Comparison of ENCODE assay signal across 8 cellular contexts in the genomic region with DNA sequence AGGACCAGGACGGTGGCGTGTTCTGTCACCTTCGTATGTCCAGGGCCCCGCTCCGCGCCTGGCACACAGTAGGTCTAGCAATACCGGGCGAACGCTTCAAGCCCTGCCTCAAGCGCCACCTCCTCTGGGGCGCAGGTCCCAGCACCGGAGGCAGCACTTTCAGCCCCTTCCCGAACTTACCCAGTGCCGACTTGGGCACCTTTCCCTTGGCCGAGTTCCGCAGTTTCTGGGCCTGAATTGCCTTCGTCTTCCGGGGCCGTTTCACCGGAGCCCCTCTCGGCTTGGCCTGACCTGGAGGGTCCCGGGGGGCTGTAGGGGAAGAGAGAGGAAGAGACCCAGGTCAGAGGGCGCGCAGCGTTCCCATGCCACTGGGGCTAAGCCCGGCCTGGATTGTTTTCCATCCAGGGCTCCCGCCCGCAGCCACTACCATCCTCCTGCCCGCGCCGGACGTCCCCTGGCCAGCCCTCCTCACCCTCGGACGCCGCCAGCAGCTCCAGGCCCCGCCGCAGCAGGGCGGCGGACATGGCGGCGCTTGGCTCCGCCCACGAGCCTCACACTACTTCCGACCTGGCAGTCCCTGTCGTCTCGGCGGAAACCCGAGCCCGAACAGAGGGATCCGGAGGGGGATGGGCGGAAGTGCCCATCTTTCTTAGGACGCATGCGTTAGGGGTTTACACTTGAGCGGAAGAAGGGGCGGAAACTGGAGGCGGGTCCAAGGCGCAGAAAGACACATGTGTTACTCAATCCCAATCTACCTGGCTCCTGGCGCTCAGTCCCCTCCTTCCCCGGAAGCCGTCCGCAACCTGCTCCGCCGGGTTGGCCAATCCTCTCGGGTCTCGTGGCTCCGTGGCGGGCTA. TPM values are rescaled to one million over a fixed set of nuclear protein-coding genes. Genes with fewer than 3 reads are reported as not detected.
DNase-seq lines count a peak whose midpoint lies in the region; ATAC-seq, FAIRE-seq and TF ChIP-seq lines count a peak whose summit lies in the region.

RPS19BP1 (minus strand) TSS at position 534 of the 857 bp plus-strand sequence; CDS start at position 524, 10 bp downstream.

- peak; percentile 96 for DNase-seq in AG20443 (ENCODE audit: low spot score)
- DNase-seq in NCI-H510A treated with DMSO at 0.1 percent for 48 hours (lab: John Stamatoyannopoulos, UW): peak; percentile 96
- peak; percentile 99 for DNase-seq in activated CD4-positive, alpha-beta T cell treated with anti-CD3 and anti-CD28 coated beads for 24 hours (ENCODE audit: low read depth in 2 of 2)
- peak; percentile 98 for DNase-seq in chondrocyte (ENCODE audit: low spot score)
- peak; percentile 99 for DNase-seq in keratinocyte (ENCODE audit: low read depth, low spot score)
- peak; percentile 97 to 98 for DNase-seq in stimulated activated CD4-positive, alpha-beta T cell treated with anti-CD3 and anti-CD28 coated beads, Interleukin-15, amount 100 ng/mL, for 1 hour (ENCODE audit: low read depth in 1 of 2, low spot score in 1 of 2)

- peak within 1 kb of the TSS; percentile 70 for H3K27ac ChIP-seq in keratinocyte (ENCODE audit: control insufficient read depth, insufficient read depth, low read length)

- peaks cover 5% of the 10 kb centered on the region for H3K36me3 Mint-ChIP-seq in chondrocyte (ENCODE audit: low read depth)

- H3K4me2 ChIP-seq in keratinocyte (ENCODE audit: control insufficient read depth, extremely low read depth, insufficient read depth, low read depth, low read length): peak within 1 kb of the TSS; percentile 99

- peak; percentile 32 for TF ChIP-seq CTCF in chondrocyte (IDR thresholded peaks at IDR 0.05)
- no peak for TF ChIP-seq CTCF in keratinocyte (optimal IDR thresholded peaks at IDR 0.05 in 1 of 3, IDR thresholded peaks at IDR 0.05 in 1 of 3, conservative IDR thresholded peaks at IDR 0.05 in 1 of 3; ENCODE audit: extremely low read depth in 1 of 3, insufficient read depth in 2 of 3, low read length in 3 of 3)

- peaks cover 6 to 26% of the 10 kb centered on the region in 2 experiments for H3K36me3 ChIP-seq in keratinocyte (ENCODE audit: control insufficient read depth in 2 of 2, extremely low read depth in 1 of 2, insufficient read depth in 2 of 2, low read length in 2 of 2)

- dilution Hi-C loops in keratinocyte (cut with MboI; ENCODE audit: extremely low pct_ligation_motif_present, low sequenced_read_pairs): no loop called here

- peak within 1 kb of the TSS; percentile 66 to 94 (median 76) for H3K4me3 ChIP-seq in keratinocyte (ENCODE audit: control insufficient read depth in 2 of 3, extremely low read depth in 1 of 3, insufficient read depth in 2 of 3, low read depth in 1 of 3, low read length in 3 of 3)

- no peaks in the 10 kb centered on the region for H3K9me1 ChIP-seq in keratinocyte (ENCODE audit: control insufficient read depth, extremely low read depth, insufficient read depth, low read length)

- H3K79me2 ChIP-seq in keratinocyte (ENCODE audit: control insufficient read depth, insufficient read depth, low read length): peaks cover 38% of the 10 kb centered on the region

- FAIRE-seq in keratinocyte (lab: Jason Lieb, UNC): peak; percentile 95

- H2AFZ ChIP-seq in keratinocyte (ENCODE audit: control insufficient read depth, low read length): peak within 1 kb of the TSS; percentile 79

- peak within 1 kb of the TSS; percentile 90 for H3K4me3 Mint-ChIP-seq in chondrocyte (ENCODE audit: unreplicated experiment)

- H3K27me3 Mint-ChIP-seq in chondrocyte (ENCODE audit: low read depth): no peaks in the 10 kb centered on the region

- H3K27me3 ChIP-seq in keratinocyte (ENCODE audit: control insufficient read depth, extremely low read depth, insufficient read depth, low read length): no peaks in the 10 kb centered on the region

- H3K4me1 Mint-ChIP-seq in chondrocyte (ENCODE audit: low read depth): peaks cover 48% of the 10 kb centered on the region

- H3K4me1 ChIP-seq in keratinocyte (ENCODE audit: control insufficient read depth, extremely low read depth, insufficient read depth, low read length): peaks cover 47% of the 10 kb centered on the region

- peaks cover 15% of the 10 kb centered on the region for H4K20me1 ChIP-seq in keratinocyte (ENCODE audit: control insufficient read depth, extremely low read depth, insufficient read depth, low read length)

- peak within 1 kb of the TSS; percentile 89 for H3K9ac ChIP-seq in keratinocyte (ENCODE audit: control insufficient read depth, extremely low read depth, insufficient read depth, low read length)

- TF ChIP-seq POLR2A in GM19099 (IDR thresholded peaks at IDR 0.05; ENCODE audit: extremely low read depth, insufficient read length, low read depth): peak; percentile 96

- peak; percentile 81 for ATAC-seq in HG03432 (IDR thresholded peaks at IDR 0.05; ENCODE audit: unreplicated experiment)

- no peaks in the 10 kb centered on the region for H3K9me3 ChIP-seq in keratinocyte (ENCODE audit: control insufficient read depth, low read depth, low read length)

- H3K27ac Mint-ChIP-seq in chondrocyte (ENCODE audit: unreplicated experiment): peak within 1 kb of the TSS; percentile 86

- no peaks in the 10 kb centered on the region for H3K9me3 Mint-ChIP-seq in chondrocyte (ENCODE audit: low read depth)

RNA-seq across cellular contexts. Expression of gene RPS19BP1, which starts in this region (rescaled TPM):
- total RNA-seq in chondrocyte: 44.1 to 52.3 TPM (median 47.9 TPM) in 3 replicates
- 66.1 to 70.7 TPM (median 67.3 TPM) in 3 replicates for polyA plus RNA-seq in keratinocyte
- polyA plus RNA-seq in keratinocyte (2011; ENCODE audit: low read depth): 91.2 TPM
- polyA plus RNA-seq in keratinocyte (2011; cell fraction: cytosol; rRNA removed): 37.2 and 76.5 TPM in 2 replicates
- polyA plus RNA-seq in keratinocyte (2011; cell fraction: nucleus; rRNA removed): 25.9 and 26.1 TPM in 2 replicates
- 52.4 and 75.3 TPM in 2 replicates for polyA plus RNA-seq in keratinocyte (2012; ENCODE audit: low replicate concordance)
- polyA minus RNA-seq in keratinocyte: 8.6 to 9.8 TPM (median 8.7 TPM) in 3 replicates
- polyA minus RNA-seq in keratinocyte (2011; cell fraction: cytosol; rRNA and poly(A)+ RNA removed): 36.4 TPM
- polyA minus RNA-seq in keratinocyte (2011; cell fraction: nucleus; rRNA and poly(A)+ RNA removed): 6.0 and 6.7 TPM in 2 replicates

Comparison
In these comparisons a context has a peak if more than half of its experiments do, and no peak if none do; other contexts are left out.
1. Peak in every context shown above with its lines: DNase-seq, ATAC-seq, H3K4me3 ChIP-seq and H3K27ac ChIP-seq.